26 cellular contexts compared by ENCODE assay signal in the genomic region with DNA sequence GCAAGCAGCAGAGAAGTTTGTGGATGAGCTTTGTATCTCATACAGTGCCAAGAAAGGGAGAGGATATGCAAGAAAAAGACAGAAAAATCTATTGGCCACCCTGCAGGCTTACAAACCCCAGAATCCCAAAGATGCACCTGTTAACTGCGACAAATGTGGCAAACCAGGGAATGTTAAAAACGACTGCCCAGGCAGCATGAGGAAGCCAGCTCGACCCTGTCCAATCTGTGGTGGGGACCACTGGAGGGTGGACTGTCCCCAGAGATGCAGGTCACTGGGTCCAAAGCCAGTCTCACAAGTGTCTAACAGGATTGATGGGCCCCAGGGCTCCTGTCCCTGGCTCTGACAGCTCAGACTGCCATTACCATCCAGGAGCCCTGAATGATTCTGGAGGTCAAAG.
"Had no signal": no experiment of that assay in that cellular context is flagged by ENCODE, and none has a peak within 500 bp of the region (broad histone marks: within the 10 kb centered on the region; RNA-seq: fewer than 3 reads in every experiment).

No MANE protein-coding gene starts in this region.

- DNase-seq: stimulated activated CD4-positive, alpha-beta T cell treated with anti-CD3 and anti-CD28 coated beads, Interleukin-2, amount 100 ng/mL, for 48 hours; stimulated activated CD4-positive, alpha-beta T cell treated with anti-CD3 and anti-CD28 coated beads, Interleukin-4, amount 100 ng/mL, for 1 hour; stimulated activated CD4-positive, alpha-beta T cell treated with anti-CD3 and anti-CD28 coated beads, Interleukin-4, amount 100 ng/mL, for 24 hours; stimulated activated CD4-positive, alpha-beta T cell treated with anti-CD3 and anti-CD28 coated beads, Interleukin-4, amount 100 ng/mL, for 4 hours; stimulated activated CD8-positive, alpha-beta memory T cell treated with anti-CD3 and anti-CD28 coated beads, Interleukin-4, amount 100 ng/mL, for 48 hours; stimulated activated naive B cell treated with anti-CD40 and anti-IgM and Interleukin-4, amounts not matched to agents 10 μg/mL and 1 μg/mL and 100 μg/mL, for 72 hours; stimulated activated naive CD4-positive, alpha-beta T cell; stimulated activated naive CD4-positive, alpha-beta T cell treated with Interleukin-2 at 50 U/mL for 16 hours; stimulated activated naive CD8-positive, alpha-beta T cell treated with anti-CD3 and anti-CD28 coated beads, Interleukin-15, amount 100 ng/mL, for 72 hours; stimulated activated naive CD8-positive, alpha-beta T cell treated with anti-CD3 and anti-CD28 coated beads, Interleukin-15, Interleukin-2, amounts not matched to agents 100 U/mL and 50 U/mL, for 24 hours; stomach; substantia nigra; testis; thyroid gland; tibial artery; transverse colon; trophoblast cell; upper lobe of left lung; upper lobe of right lung; uterus had no signal

- H3K4me3 ChIP-seq: stomach, suprapubic skin, testis, thoracic aorta, thyroid gland, tibial artery, tibial nerve, transverse colon, upper lobe of left lung, upper lobe of right lung, uterus, vagina had no signal

- ATAC-seq: stimulated activated effector memory CD8-positive, alpha-beta T cell treated with anti-CD3 and anti-CD28 coated beads, Interleukin-12 subunit alpha, Interleukin-12 subunit beta, amount 100 ng/mL, for 72 hours; stimulated activated memory B cell treated with anti-CD40 and anti-IgM and Interleukin-4, amounts not matched to agents 10 μg/mL and 1 μg/mL and 100 μg/mL, for 72 hours; stimulated activated naive B cell treated with anti-CD40 and anti-IgM and Interleukin-4, amounts not matched to agents 10 μg/mL and 1 μg/mL and 100 μg/mL, for 72 hours; stimulated activated naive CD8-positive, alpha-beta T cell treated with anti-CD3 and anti-CD28 coated beads, Interleukin-15, amount 100 ng/mL, for 72 hours; stimulated activated naive CD8-positive, alpha-beta T cell treated with anti-CD3 and anti-CD28 coated beads, Interleukin-15, Interleukin-2, amounts not matched to agents 100 U/mL and 50 U/mL, for 24 hours; upper lobe of right lung had no signal

- H3K4me1 ChIP-seq: stomach, suprapubic skin, testis, tibial artery, tibial nerve, transverse colon, upper lobe of left lung, upper lobe of right lung, uterus, vagina had no signal

- H3K27ac ChIP-seq: stomach, suprapubic skin, testis, thoracic aorta, thyroid gland, tibial artery, tibial nerve, transverse colon, upper lobe of left lung, upper lobe of right lung, uterus, vagina had no signal

- H3K36me3 ChIP-seq: stomach, suprapubic skin, thoracic aorta, thyroid gland, tibial artery, tibial nerve, transverse colon, upper lobe of left lung, upper lobe of right lung, uterus, vagina had no signal

- H3K9me3 ChIP-seq: suprapubic skin, testis, thoracic aorta, thyroid gland, upper lobe of right lung, uterus, vagina had no signal

- H3K27me3 ChIP-seq: stomach, suprapubic skin, testis, thyroid gland, tibial nerve, transverse colon, upper lobe of left lung, upper lobe of right lung, uterus, vagina had no signal
